8 cellular contexts compared by ENCODE assay signal in the genomic region with DNA sequence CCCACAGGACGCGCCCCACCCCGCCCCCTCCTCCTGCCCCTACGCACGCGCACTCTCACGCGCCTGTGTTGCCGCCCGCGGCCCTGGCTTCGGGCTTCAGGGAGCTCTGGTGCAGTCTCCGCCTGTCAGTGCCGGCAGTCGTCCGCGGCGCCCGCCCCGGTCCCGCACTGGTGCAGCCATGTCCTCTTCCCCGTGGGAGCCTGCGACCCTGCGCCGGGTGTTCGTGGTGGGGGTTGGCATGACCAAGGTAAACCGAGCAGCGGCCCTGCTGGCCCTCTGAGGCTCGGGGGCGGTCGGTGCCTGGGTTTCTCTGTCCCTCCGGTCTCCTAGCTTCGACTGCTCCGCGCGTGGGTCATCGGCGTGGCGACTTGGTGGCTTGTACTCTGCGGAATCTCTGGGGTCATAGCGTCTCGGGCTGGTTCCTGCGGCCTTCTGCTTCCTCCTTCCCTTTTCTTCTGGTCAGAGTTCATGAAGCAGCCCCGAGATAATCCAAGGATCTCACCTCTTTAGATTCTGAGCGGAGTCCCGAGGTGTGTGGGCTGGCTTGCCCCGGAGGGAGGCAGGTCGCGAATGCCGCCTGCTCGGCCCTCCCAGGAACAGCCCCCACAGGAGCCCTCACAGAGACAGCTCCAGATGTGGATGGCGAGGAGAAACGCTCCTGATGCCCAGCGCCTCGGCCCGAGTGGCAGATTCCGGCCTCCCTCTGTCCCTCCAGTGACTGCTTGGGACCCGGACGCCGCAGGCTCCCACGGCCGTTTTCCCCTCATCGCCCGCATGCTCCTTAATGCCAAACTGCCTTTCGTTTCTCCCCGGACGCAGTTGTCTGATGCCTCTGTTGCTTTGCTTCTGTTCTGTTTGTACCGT. TPM values are rescaled to one million over a fixed set of nuclear protein-coding genes. Genes with fewer than 3 reads are reported as not detected.
DNase-seq lines count a peak whose midpoint lies in the region; ATAC-seq and TF ChIP-seq lines count a peak whose summit lies in the region.

A gene with protein sequence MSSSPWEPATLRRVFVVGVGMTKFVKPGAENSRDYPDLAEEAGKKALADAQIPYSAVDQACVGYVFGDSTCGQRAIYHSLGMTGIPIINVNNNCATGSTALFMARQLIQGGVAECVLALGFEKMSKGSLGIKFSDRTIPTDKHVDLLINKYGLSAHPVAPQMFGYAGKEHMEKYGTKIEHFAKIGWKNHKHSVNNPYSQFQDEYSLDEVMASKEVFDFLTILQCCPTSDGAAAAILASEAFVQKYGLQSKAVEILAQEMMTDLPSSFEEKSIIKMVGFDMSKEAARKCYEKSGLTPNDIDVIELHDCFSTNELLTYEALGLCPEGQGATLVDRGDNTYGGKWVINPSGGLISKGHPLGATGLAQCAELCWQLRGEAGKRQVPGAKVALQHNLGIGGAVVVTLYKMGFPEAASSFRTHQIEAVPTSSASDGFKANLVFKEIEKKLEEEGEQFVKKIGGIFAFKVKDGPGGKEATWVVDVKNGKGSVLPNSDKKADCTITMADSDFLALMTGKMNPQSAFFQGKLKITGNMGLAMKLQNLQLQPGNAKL (plus strand): TSS at position 58 of the 864 bp plus-strand sequence. CDS start 121 bp downstream, at position 179.

- DNase-seq in GM04504 (ENCODE audit: low read depth) = peak; percentile 38
- peak; percentile 84 for DNase-seq in NCI-H2227 (lab: John Stamatoyannopoulos, UW; ENCODE audit: unreplicated experiment)
- DNase-seq in activated CD4-positive, alpha-beta T cell treated with anti-CD3 and anti-CD28 coated beads, Interleukin-2, amount 50 U/mL, for 4 hours = peak; percentile 72 to 73
- DNase-seq in dermis blood vessel endothelial cell = peak; percentile 74
- peak; percentile 91 to 94 (median 93) for DNase-seq in right lobe of liver
- DNase-seq in stimulated activated CD4-positive, alpha-beta T cell treated with anti-CD3 and anti-CD28 coated beads, Interleukin-4, amount 100 ng/mL, for 1 hour = peak; percentile 81

- no peak for TF ChIP-seq CTCF in right lobe of liver (IDR thresholded peaks at IDR 0.05)

- no peaks in the 10 kb centered on the region for H3K27me3 ChIP-seq in right lobe of liver

- H3K4me1 ChIP-seq in right lobe of liver = peaks cover 0 to 38% (median 3%) of the 10 kb centered on the region in 4 donors

- peak within 1 kb of the TSS; percentile 81 to 85 (median 85) for H3K4me3 ChIP-seq in right lobe of liver

- intact Hi-C loops in right lobe of liver (cut with DNase I) = loop anchor here in 1 of 2 donors (10.0 kb wide), 1 partner anchor 223 kb away; no protein-coding TSS in a partner anchor

- 0% methylated on average over 36 of the region's 68 CpGs for WGBS in right lobe of liver (ENCODE audit: insufficient coverage, low coverage, low lambda C conversion rate, missing lambda C conversion rate)

- peak; percentile 92 for TF ChIP-seq POLR2A in right lobe of liver (IDR thresholded peaks at IDR 0.05)

- ATAC-seq in HG02798 (IDR thresholded peaks at IDR 0.05; ENCODE audit: poor library complexity, unreplicated experiment) (peak; percentile 87), right lobe of liver (peak; percentile 82 to 88 (median 84)), GM18519 (IDR thresholded peaks at IDR 0.05; ENCODE audit: low FRiP score, unreplicated experiment) (no peak)

- peaks cover 0 to 3% (median 0%) of the 10 kb centered on the region in 4 donors for H3K36me3 ChIP-seq in right lobe of liver

- peak within 1 kb of the TSS; percentile 84 to 92 (median 88) for H3K27ac ChIP-seq in right lobe of liver

- no peaks in the 10 kb centered on the region for H3K9me3 ChIP-seq in right lobe of liver

RNA-seq across cellular contexts. Expression of the gene that starts here (rescaled TPM):
- 159 and 185 TPM in 2 replicates for total RNA-seq in dermis blood vessel endothelial cell
- 100 to 1,000 TPM; 207 to 885 (median 634) TPM for total RNA-seq in right lobe of liver

Comparison
In these comparisons a context has a peak if more than half of its experiments do, and no peak if none do; other contexts are left out.
1. DNase-seq: peak in every context shown above with its lines; median percentile 93 in right lobe of liver; 84 in NCI-H2227; 81 in stimulated activated CD4-positive, alpha-beta T cell treated with anti-CD3 and anti-CD28 coated beads, Interleukin-4, amount 100 ng/mL, for 1 hour; 74 in dermis blood vessel endothelial cell; 72 in activated CD4-positive, alpha-beta T cell treated with anti-CD3 and anti-CD28 coated beads, Interleukin-2, amount 50 U/mL, for 4 hours; 38 in GM04504.